ENCODE assay signal across 11 cellular contexts in genomic region chr10:44511601-44512000, GRCh38.
DNase-seq lines count a peak whose midpoint lies in the region; ATAC-seq and TF ChIP-seq lines count a peak whose summit lies in the region.
"Had no signal": no experiment of that assay in that cellular context is flagged by ENCODE, and none has a peak within 500 bp of the region (broad histone marks: within the 10 kb centered on the region; RNA-seq: fewer than 3 reads in every experiment).

No MANE protein-coding gene starts in this region.

- no peaks in the 10 kb centered on the region; a peak in 1 of 22 replicates for H3K9me3 ChIP-seq in BLaER1 treated with 17β-estradiol and CSF1 and Interleukin-3, amounts not matched to agents 10 nM and 100 nM (replicated peaks in 1 of 11)
- H3K9me3 ChIP-seq in RWPE2 (ENCODE audit: severe bottlenecking) = peaks cover 2% of the 10 kb centered on the region
- H3K9me3 ChIP-seq: BE2C had no signal

- TF ChIP-seq CTCF in RWPE2 (IDR thresholded peaks at IDR 0.05; ENCODE audit: poor library complexity, severe bottlenecking) = no peak

- peak overlapping the region; percentile 18 to 64 (median 52); a peak in 21 of 22 replicates for H3K4me2 ChIP-seq in BLaER1 treated with 17β-estradiol and CSF1 and Interleukin-3, amounts not matched to agents 10 nM and 100 nM

- H3K4me1 ChIP-seq in BLaER1 treated with 17β-estradiol and CSF1 and Interleukin-3, amounts not matched to agents 10 nM and 100 nM = peaks cover 10 to 26% (median 18%) of the 10 kb centered on the region in 10 experiments
- no peaks in the 10 kb centered on the region for H3K4me1 ChIP-seq in RWPE2 (ENCODE audit: insufficient read depth, poor library complexity, severe bottlenecking)
- H3K4me1 ChIP-seq: BE2C had no signal

- intact Hi-C loops in sciatic nerve (cut with DNase I) = loop anchor here (10.0 kb wide), 1 partner anchor 63 kb away; no protein-coding TSS in a partner anchor

- H4K20me1 ChIP-seq in BLaER1 treated with 17β-estradiol and CSF1 and Interleukin-3, amounts not matched to agents 10 nM and 100 nM = no peaks in the 10 kb centered on the region

- 0 out of 22 replicates have a peak overlapping the region, but pooled peaks of 1 of the 11 experiments have one; percentile 9 for H3K27ac ChIP-seq in BLaER1 treated with 17β-estradiol and CSF1 and Interleukin-3, amounts not matched to agents 10 nM and 100 nM
- peak overlapping the region; percentile 44 for H3K27ac ChIP-seq in RWPE2 (ENCODE audit: poor library complexity, severe bottlenecking)
- H3K27ac ChIP-seq: HL-60 had no signal

- H3K4me3 ChIP-seq in BLaER1 treated with 17β-estradiol and CSF1 and Interleukin-3, amounts not matched to agents 10 nM and 100 nM = no peak overlapping the region
- no peak overlapping the region for H3K4me3 ChIP-seq in RWPE2 (ENCODE audit: severe bottlenecking)
- H3K4me3 ChIP-seq: GM12878 had no signal

- DNase-seq in RWPE2 (ENCODE audit: low spot score) (no peak), kidney tubule cell (ENCODE audit: low spot score) (peak; percentile 23), sciatic nerve (ENCODE audit: low spot score) (no peak), GF-D8 (lab: John Stamatoyannopoulos, UW) (no peak), SIG-M5 (lab: John Stamatoyannopoulos, UW) (no peak)
- DNase-seq in activated CD4-positive, alpha-beta T cell treated with anti-CD3 and anti-CD28 coated beads, Interleukin-2, amount 50 U/mL, for 1 hour = no peak
- DNase-seq: BE2C; CD4-positive, CD25-positive, alpha-beta regulatory T cell had no signal

- H3K36me3 ChIP-seq in BLaER1 treated with 17β-estradiol and CSF1 and Interleukin-3, amounts not matched to agents 10 nM and 100 nM = no peaks in the 10 kb centered on the region
- H3K36me3 ChIP-seq in RWPE2 (ENCODE audit: low read depth) = no peaks in the 10 kb centered on the region
- H3K36me3 ChIP-seq: BE2C had no signal

- no peaks in the 10 kb centered on the region for H3K27me3 ChIP-seq in BLaER1 treated with 17β-estradiol and CSF1 and Interleukin-3, amounts not matched to agents 10 nM and 100 nM
- H3K27me3 ChIP-seq in RWPE2 (ENCODE audit: insufficient read depth, poor library complexity, severe bottlenecking) = no peaks in the 10 kb centered on the region
- H3K27me3 ChIP-seq: BE2C had no signal

- no peak overlapping the region for H3K9ac ChIP-seq in BLaER1 treated with 17β-estradiol and CSF1 and Interleukin-3, amounts not matched to agents 10 nM and 100 nM

- no peak for ATAC-seq in RWPE2 (ENCODE audit: low read depth)
- ATAC-seq in sciatic nerve = peak; percentile 32
- ATAC-seq: GM12878 had no signal
